ENCODE assay signal across 8 cellular contexts in the genomic region with DNA sequence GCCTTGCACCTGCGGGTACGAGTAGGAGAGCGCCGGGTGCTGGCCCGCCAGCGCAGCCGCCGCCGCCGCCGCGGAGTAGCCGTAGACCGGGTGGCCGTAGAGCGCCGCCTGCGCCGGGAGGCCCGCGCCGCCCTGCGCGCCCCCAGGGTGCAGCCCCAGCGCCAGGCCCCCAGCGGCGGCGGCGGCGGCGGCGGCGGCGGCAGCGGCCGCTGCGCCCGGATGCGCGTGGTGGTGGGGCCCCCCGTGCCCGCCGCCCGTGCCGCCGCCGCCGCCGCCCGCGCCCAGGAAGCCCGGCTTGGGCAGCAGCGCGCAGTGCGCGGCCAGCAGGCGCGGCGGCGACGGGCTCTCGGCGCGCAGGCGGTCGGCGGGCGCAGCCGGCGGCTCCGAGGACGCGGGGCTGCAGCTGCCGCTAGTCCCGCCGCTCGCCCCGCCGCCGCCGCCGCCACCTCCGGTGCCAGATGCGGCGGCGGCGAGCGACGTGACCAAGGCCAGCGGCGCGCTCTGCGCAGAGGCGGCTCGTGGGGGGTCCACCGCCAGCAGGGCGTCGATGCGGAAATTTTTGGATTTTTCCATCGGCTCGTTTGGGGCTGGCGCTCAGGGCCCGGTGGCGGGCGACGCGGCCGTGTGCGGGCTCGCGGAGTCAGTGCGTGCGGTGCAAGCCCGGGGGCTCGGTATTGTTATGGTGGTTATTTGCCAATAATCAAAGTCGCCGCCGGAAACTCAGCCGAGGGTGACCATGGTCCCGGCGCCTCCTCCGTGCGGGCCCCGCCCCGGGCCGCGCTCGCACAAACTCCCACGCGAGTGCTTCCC. TPM values are rescaled to one million over a fixed set of nuclear protein-coding genes. Genes with fewer than 3 reads are reported as not detected.
DNase-seq lines count a peak whose midpoint lies in the region; ATAC-seq and TF ChIP-seq lines count a peak whose summit lies in the region.

No MANE protein-coding gene starts in this region.

- no peak for TF ChIP-seq POLR2A in stomach (IDR thresholded peaks at IDR 0.05)

- H3K4me3 ChIP-seq in OCI-LY7 (ENCODE audit: low read depth, low read length, poor library complexity, severe bottlenecking) (peak overlapping the region; percentile 94), right cardiac atrium (ENCODE audit: low read length) (peak overlapping the region; percentile 49), stomach (peak overlapping the region; percentile 58 to 78 (median 66))

- H3K4me2 ChIP-seq in OCI-LY7 (ENCODE audit: low read length): peak overlapping the region; percentile 76

- TF ChIP-seq CTCF in OCI-LY7 (conservative IDR thresholded peaks at IDR 0.05; ENCODE audit: low read length) (no peak), stomach (IDR thresholded peaks at IDR 0.05) (no peak)

- TF ChIP-seq EP300 in stomach (IDR thresholded peaks at IDR 0.05): no peak

- H3K27me3 ChIP-seq in right cardiac atrium (ENCODE audit: control insufficient read depth, insufficient read depth) (peaks cover 6% of the 10 kb centered on the region), stomach (peaks cover 4 to 98% (median 74%) of the 10 kb centered on the region in 3 donors)

- POLR2A ChIA-PET in HEK293T (lab: Yijun Ruan, JAX) (interaction anchor here (0.6 to 3.6 kb wide), 21 partner anchors 8 to 1201 kb away, joined by 3 to 44 read pairs (median 4); a partner anchor contains a TSS), OCI-LY7 (lab: Charles Lee) (no interaction called here)

- ATAC-seq in right cardiac atrium: peak in 1 of 2 donors; percentile 6

- CTCF ChIA-PET in HEK293T (lab: Yijun Ruan, JAX) (interaction anchor here (0.7 to 1.0 kb wide), 3 partner anchors 8 to 351 kb away, joined by 3 to 5 read pairs (median 3); no protein-coding TSS in a partner anchor), OCI-LY7 (lab: Charles Lee; ENCODE audit: unreplicated experiment) (interaction anchor here (1.0 kb wide), 1 partner anchor 17 kb away, joined by 4 read pairs; no protein-coding TSS in a partner anchor)

- H3K27ac ChIP-seq in OCI-LY7 (ENCODE audit: low read depth, low read length, poor library complexity, severe bottlenecking) (no peak overlapping the region), right cardiac atrium (ENCODE audit: low read length) (no peak overlapping the region), stomach (peak overlapping the region; percentile 61 to 85 (median 78))

- WGBS in right cardiac atrium: 1% methylated on average over 125 of the region's 130 CpGs
- WGBS in stomach, 5 donors: 0 to 1% (median 1%) methylated on average over 29 to 120 of the region's 130 CpGs

- H2AFZ ChIP-seq in OCI-LY7 (ENCODE audit: low read length): peak overlapping the region; percentile 86

- no peaks in the 10 kb centered on the region for H3K9me2 ChIP-seq in OCI-LY7 (ENCODE audit: insufficient read depth, low read length)

- H3K4me1 ChIP-seq in OCI-LY7 (ENCODE audit: insufficient read depth, low read length, poor library complexity, severe bottlenecking) (peaks cover 17% of the 10 kb centered on the region), right cardiac atrium (ENCODE audit: control insufficient read depth, insufficient read depth, low read length) (no peaks in the 10 kb centered on the region), stomach (peaks cover 26 to 66% (median 56%) of the 10 kb centered on the region in 4 donors)

- H3K79me2 ChIP-seq in OCI-LY7 (ENCODE audit: insufficient read depth, low read depth, low read length): no peaks in the 10 kb centered on the region

- BruUV-seq in OCI-LY7 (replicated peaks; lab: Mats Ljungman, UMichigan): no TSS peak

- H3K9me3 ChIP-seq in OCI-LY7 (ENCODE audit: low read length): no peaks in the 10 kb centered on the region
- H3K9me3 ChIP-seq in right cardiac atrium (ENCODE audit: control insufficient read depth, low read length): no peaks in the 10 kb centered on the region
- no peaks in the 10 kb centered on the region for H3K9me3 ChIP-seq in stomach

- DNase-seq in NCI-H146 (lab: John Stamatoyannopoulos, UW) (peak; percentile 55), NCI-H146 treated with DMSO at 0.1 percent for 48 hours (lab: John Stamatoyannopoulos, UW; ENCODE audit: unreplicated experiment) (no peak), HEK293T (ENCODE audit: extremely low spot score) (peak; percentile 57), OCI-LY7 (ENCODE audit: low spot score) (no peak), right cardiac atrium (no peak), stomach (no peak), AG20443 (ENCODE audit: low spot score) (no peak)
- no peak for DNase-seq in activated CD8-positive, alpha-beta memory T cell treated with anti-CD3 and anti-CD28 coated beads, Interleukin-2, amount 50 U/mL, for 48 hours

- intact Hi-C loops in OCI-LY7 (cut with micrococcal nuclease; ENCODE audit: unreplicated experiment) (no loop called here), right cardiac atrium (cut with DNase I) (no loop called here), stomach (cut with DNase I; ENCODE audit: low total_unique reads) (no loop called here)

- H4K20me1 ChIP-seq in OCI-LY7 (ENCODE audit: insufficient read depth, low read length): no peaks in the 10 kb centered on the region; the same call in 1 of the 2 replicates

- H3K36me3 ChIP-seq in OCI-LY7 (ENCODE audit: insufficient read depth, low read length) (no peaks in the 10 kb centered on the region), stomach (no peaks in the 10 kb centered on the region)

TF ChIP-seq in HEK293T, 16 proteins besides CTCF, POLR2A, EP300 and RAD21:
- TF ChIP-seq ELF4 (IDR thresholded peaks at IDR 0.05) (no peak), NFRKB (IDR thresholded peaks at IDR 0.05) (no peak), ARNT (IDR thresholded peaks at IDR 0.05) (no peak), SUZ12 (IDR thresholded peaks at IDR 0.05) (no peak), FOXK2 (IDR thresholded peaks at IDR 0.05) (no peak), TARDBP (IDR thresholded peaks at IDR 0.05) (no peak), BHLHE40 (IDR thresholded peaks at IDR 0.05; ENCODE audit: borderline replicate concordance) (no peak), SP1 (IDR thresholded peaks at IDR 0.05) (no peak), L3MBTL2 (conservative IDR thresholded peaks at IDR 0.05) (no peak), HDGF (IDR thresholded peaks at IDR 0.05; ENCODE audit: borderline replicate concordance) (no peak), LEF1 (IDR thresholded peaks at IDR 0.05; ENCODE audit: borderline replicate concordance) (no peak), ZNF384 (IDR thresholded peaks at IDR 0.05) (no peak), FOXA1 (IDR thresholded peaks at IDR 0.05) (no peak)
- TF ChIP-seq, protein P1, sequence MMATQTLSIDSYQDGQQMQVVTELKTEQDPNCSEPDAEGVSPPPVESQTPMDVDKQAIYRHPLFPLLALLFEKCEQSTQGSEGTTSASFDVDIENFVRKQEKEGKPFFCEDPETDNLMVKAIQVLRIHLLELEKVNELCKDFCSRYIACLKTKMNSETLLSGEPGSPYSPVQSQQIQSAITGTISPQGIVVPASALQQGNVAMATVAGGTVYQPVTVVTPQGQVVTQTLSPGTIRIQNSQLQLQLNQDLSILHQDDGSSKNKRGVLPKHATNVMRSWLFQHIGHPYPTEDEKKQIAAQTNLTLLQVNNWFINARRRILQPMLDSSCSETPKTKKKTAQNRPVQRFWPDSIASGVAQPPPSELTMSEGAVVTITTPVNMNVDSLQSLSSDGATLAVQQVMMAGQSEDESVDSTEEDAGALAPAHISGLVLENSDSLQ (IDR thresholded peaks at IDR 0.05): no peak

RNA-seq across cellular contexts. Expression of a gene that starts 0.5 kb away (rescaled TPM):
- total RNA-seq in OCI-LY7 (2014; rRNA removed; shearing (Covaris generic)): 4.4 and 5.6 TPM in 2 replicates
- total RNA-seq in OCI-LY7 (2022) (4.7 and 5.7 TPM in 2 replicates), right cardiac atrium (not detected), stomach (10 to 100 TPM in 1 of 5 donors, 1 to 10 TPM in 3, not detected in 1; 3.1 to 80.2 (median 5.8) TPM)
- polyA plus RNA-seq in right cardiac atrium (not detected), stomach (1 to 10 TPM; 1.1 to 1.9 (median 1.4) TPM)

Comparison
In these comparisons a context has a peak if more than half of its experiments do, and no peak if none do; other contexts are left out.
1. DNase-seq: peak in NCI-H146 (single experiment) and HEK293T (single experiment); none in NCI-H146 treated with DMSO at 0.1 percent for 48 hours (single experiment), OCI-LY7 (single experiment), right cardiac atrium (0 of 3), stomach (single experiment), AG20443 (single experiment) and activated CD8-positive, alpha-beta memory T cell treated with anti-CD3 and anti-CD28 coated beads, Interleukin-2, amount 50 U/mL, for 48 hours (single experiment).
2. H3K27ac ChIP-seq: peak in stomach (5 of 5); none in OCI-LY7 (single experiment) and right cardiac atrium (single experiment).
3. Peak in every context shown above with its lines, with median percentiles within 50 percentile points of each other: H3K4me3 ChIP-seq.